8 cellular contexts compared by ENCODE assay signal in genomic region chr14:68786491-68787234, GRCh38. TPM values are rescaled to one million over a fixed set of nuclear protein-coding genes. Genes with fewer than 3 reads are reported as not detected.
DNase-seq lines count a peak whose midpoint lies in the region; TF ChIP-seq lines count a peak whose summit lies in the region.

No MANE protein-coding gene starts in this region.

- TF ChIP-seq CTCF in RWPE1 (conservative IDR thresholded peaks at IDR 0.05; ENCODE audit: low read depth): no peak
- no peak for TF ChIP-seq CTCF in epithelial cell of proximal tubule (conservative IDR thresholded peaks at IDR 0.05; ENCODE audit: low read depth, low read length)
- no peak for TF ChIP-seq CTCF in neural crest cell (conservative IDR thresholded peaks at IDR 0.05)

- peaks cover 5% of the 10 kb centered on the region for H3K9me3 Mint-ChIP-seq in neural crest cell

- peaks cover 64% of the 10 kb centered on the region for H3K4me1 Mint-ChIP-seq in neural crest cell

- peak overlapping the region; percentile 92 for H3K4me3 Mint-ChIP-seq in neural crest cell

- H3K27me3 Mint-ChIP-seq in neural crest cell (ENCODE audit: low read depth): peaks cover 64% of the 10 kb centered on the region

- peaks cover 62% of the 10 kb centered on the region for H3K36me3 Mint-ChIP-seq in neural crest cell (ENCODE audit: low read depth)

- CTCF ChIA-PET in RWPE1 (lab: Yijun Ruan, JAX): interaction anchor here (0.6 to 0.9 kb wide), 3 partner anchors 30 to 855 kb away, joined by 3 to 4 read pairs (median 3); no protein-coding TSS in a partner anchor

- peak overlapping the region; percentile 94 for H3K27ac ChIP-seq in RWPE1

- DNase-seq in D341Med (ENCODE audit: low spot score) (peak; percentile 3), RWPE1 (ENCODE audit: low spot score) (peak; percentile 65), epithelial cell of proximal tubule (ENCODE audit: low read depth) (peak; percentile 79), neural crest cell (ENCODE audit: low read depth, low spot score) (no peak), HuH-7.5 (ENCODE audit: low spot score) (no peak), DMS153 treated with DMSO at 0.1 percent for 48 hours (lab: John Stamatoyannopoulos, UW; ENCODE audit: unreplicated experiment) (no peak), NCI-H1092 treated with DMSO at 0.1 percent for 48 hours (lab: John Stamatoyannopoulos, UW) (no peak)
- no peak for DNase-seq in stimulated activated CD4-positive, alpha-beta T cell treated with anti-CD3 and anti-CD28 coated beads, Interleukin-4, amount 100 ng/mL, for 24 hours

- H3K4me3 ChIP-seq in epithelial cell of proximal tubule (ENCODE audit: low read depth, low read length): peak overlapping the region; percentile 9

- POLR2A ChIA-PET in RWPE1 (lab: Yijun Ruan, JAX; ENCODE audit: low non-redundant PET): interaction anchor here (0.8 kb wide), 1 partner anchor 240 kb away, joined by 3 read pairs; no protein-coding TSS in a partner anchor

- H3K27ac Mint-ChIP-seq in neural crest cell (ENCODE audit: unreplicated experiment): peak overlapping the region; percentile 84

RNA-seq across cellular contexts. Expression of gene ZFP36L1, which starts 6.2 kb away (rescaled TPM):
- total RNA-seq in epithelial cell of proximal tubule (87.0 and 142 TPM in 2 replicates), neural crest cell (289 and 298 TPM in 2 replicates)

Comparison
In these comparisons a context has a peak if more than half of its experiments do, and no peak if none do; other contexts are left out.
1. DNase-seq: peak in D341Med (single experiment), RWPE1 (single experiment) and epithelial cell of proximal tubule (single experiment); none in neural crest cell (single experiment), HuH-7.5 (single experiment), DMS153 treated with DMSO at 0.1 percent for 48 hours (single experiment), stimulated activated CD4-positive, alpha-beta T cell treated with anti-CD3 and anti-CD28 coated beads, Interleukin-4, amount 100 ng/mL, for 24 hours (single experiment) and NCI-H1092 treated with DMSO at 0.1 percent for 48 hours (single experiment).